Comparison of ENCODE assay signal across 34 cellular contexts in genomic region chr4:189059996-189060570, GRCh38.
DNase-seq lines count a peak whose midpoint lies in the region; ATAC-seq, FAIRE-seq and TF ChIP-seq lines count a peak whose summit lies in the region.
"Had no signal": no experiment of that assay in that cellular context is flagged by ENCODE, and none has a peak within 500 bp of the region (broad histone marks: within the 10 kb centered on the region; RNA-seq: fewer than 3 reads in every experiment).

No MANE protein-coding gene starts in this region.

- peak overlapping the region; percentile 84; the same call in 1 of the 2 replicates for H3K18ac ChIP-seq in H1 (ENCODE audit: extremely low read depth, low read length)

- no peak overlapping the region for H3K14ac ChIP-seq in H1 (ENCODE audit: insufficient read length)

- TF ChIP-seq EP300 in H1 (IDR thresholded peaks at IDR 0.05; ENCODE audit: borderline replicate concordance in 1 of 2, low read depth in 2 of 2, low read length in 2 of 2) = no peak

- TF ChIP-seq CTCF in H1 (IDR thresholded peaks at IDR 0.05; ENCODE audit: control extremely low read depth in 1 of 3, insufficient read depth in 1 of 3, low read depth in 1 of 3, low read length in 3 of 3) = no peak
- TF ChIP-seq CTCF in neural progenitor cell (IDR thresholded peaks at IDR 0.05) = no peak
- no peak for TF ChIP-seq CTCF in CD8-positive, alpha-beta T cell (IDR thresholded peaks at IDR 0.05)

- peaks cover 7% of the 10 kb centered on the region for H3K9me3 Mint-ChIP-seq in neural progenitor cell
- H3K9me3 Mint-ChIP-seq in CD8-positive, alpha-beta T cell = peaks cover 17% of the 10 kb centered on the region

- WGBS in H1 (ENCODE audit: extremely low coverage in 1 of 2, insufficient coverage in 1 of 2, insufficient read length in 1 of 2, insufficient replicate concordance in 2 of 2, low coverage in 1 of 2, low lambda C conversion rate in 2 of 2, missing lambda C conversion rate in 1 of 2), 2 experiments = 30% methylated on average over 3 of the region's 3 CpGs; no CpG with 5 or more reads in 1 of the 2 experiments

- H3K56ac ChIP-seq in H1 (replicated peaks; ENCODE audit: insufficient read length, low read depth, low read length) = no peak overlapping the region

- DNase-seq in H1 (ENCODE audit: low read depth in 1 of 2, low spot score in 2 of 2) (no peak), neural progenitor cell (ENCODE audit: low spot score) (no peak), NCI-H226 (no peak)
- no peak for DNase-seq in CD8-positive, alpha-beta T cell
- DNase-seq: activated CD4-positive, alpha-beta T cell treated with anti-CD3 and anti-CD28 coated beads, Interleukin-2, amount 10 ng/mL, durations not matched to agents 24 days and 14 days; activated CD8-positive, alpha-beta memory T cell treated with anti-CD3 and anti-CD28 coated beads for 24 hours; activated naive CD4-positive, alpha-beta T cell treated with anti-CD3 and anti-CD28 coated beads, Interleukin-2, amount 50 U/mL, for 16 hours; activated T-cell treated with anti-CD3 and anti-CD28 coated beads for 4 hours; amniotic stem cell; brain microvascular endothelial cell; DMS79 treated with DMSO at 0.1 percent for 48 hours; dorsolateral prefrontal cortex; GF-D8; KG1; left colon; mammary epithelial cell; NCI-H2081 treated with DMSO at 0.1 percent for 48 hours; NCI-H446 treated with DMSO at 0.1 percent for 48 hours; NCI-H82; ovary; SJCRH30; stimulated activated naive CD8-positive, alpha-beta T cell treated with anti-CD3 and anti-CD28 coated beads, Interleukin-15, Interleukin-2, amounts not matched to agents 100 U/mL and 50 U/mL, for 24 hours had no signal

- FAIRE-seq in H1 (lab: Jason Lieb, UNC) = peak; percentile 73
- FAIRE-seq: endometrium, GM19239 had no signal

- no peak overlapping the region for H4K8ac ChIP-seq in H1 (ENCODE audit: extremely low read depth, insufficient read depth, low read length)

- H3K9ac ChIP-seq in BLaER1 (no peak overlapping the region), HUES48 (ENCODE audit: low read depth, low read length) (no peak overlapping the region), H1 (replicated peaks in 1 of 4; ENCODE audit: extremely low read depth in 1 of 4, low read depth in 3 of 4, low read length in 3 of 4) (no peak overlapping the region; a peak in 1 of 7 replicates), neural progenitor cell (no peak overlapping the region)

- H2BK15ac ChIP-seq in H1 (ENCODE audit: low read length) = no peak overlapping the region

- no peaks in the 10 kb centered on the region for H4K20me1 ChIP-seq in BLaER1
- H4K20me1 ChIP-seq in H1 (replicated peaks in 1 of 2; ENCODE audit: control insufficient read depth in 1 of 2, insufficient read depth in 2 of 2, low read length in 2 of 2) = no peaks in the 10 kb centered on the region
- H4K20me1 ChIP-seq in neural progenitor cell (ENCODE audit: low read depth) = no peaks in the 10 kb centered on the region

- peak overlapping the region; percentile 40 for H3K4ac ChIP-seq in H1 (replicated peaks; ENCODE audit: insufficient read length, low read depth, low read length)

- no peak overlapping the region for H3K27ac ChIP-seq in BLaER1
- peak overlapping the region; percentile 73 for H3K27ac ChIP-seq in HUES48 (ENCODE audit: low read depth, low read length)
- H3K27ac ChIP-seq in H1 (ENCODE audit: low read depth, low read length) = peak overlapping the region; percentile 66
- H3K27ac ChIP-seq in neural progenitor cell = no peak overlapping the region
- no peak overlapping the region for H3K27ac ChIP-seq in CD8-positive, alpha-beta T cell (ENCODE audit: low read depth, low read length)
- H3K27ac ChIP-seq: brain microvascular endothelial cell, C4-2B, dorsolateral prefrontal cortex, esophagus muscularis mucosa, hepatocyte, ovary, SJCRH30, vagina had no signal

- no peaks in the 10 kb centered on the region for H3K27me3 Mint-ChIP-seq in neural progenitor cell (ENCODE audit: insufficient read depth, low read depth)
- H3K27me3 Mint-ChIP-seq in CD8-positive, alpha-beta T cell (ENCODE audit: low read depth) = no peaks in the 10 kb centered on the region
- H3K27me3 Mint-ChIP-seq: activated CD4-positive, alpha-beta T cell treated with anti-CD3 and anti-CD28 coated beads, Interleukin-2, amount 10 ng/mL, durations not matched to agents 24 days and 14 days had no signal

- H2AFZ ChIP-seq in H1 (ENCODE audit: low read length) = no peak overlapping the region
- peak overlapping the region; percentile 31 for H2AFZ ChIP-seq in neural progenitor cell (replicated peaks)
- H2AFZ ChIP-seq: hepatocyte had no signal

- H3K4me1 ChIP-seq in BLaER1 (peaks cover 17% of the 10 kb centered on the region), HUES48 (ENCODE audit: control insufficient read depth, insufficient read depth, low read length) (peaks cover 31% of the 10 kb centered on the region), H1 (replicated peaks in 1 of 4; ENCODE audit: control insufficient read depth in 3 of 4, insufficient read depth in 4 of 4, low read length in 3 of 4) (peaks cover 10 to 17% (median 13%) of the 10 kb centered on the region in 4 experiments), neural progenitor cell (no peaks in the 10 kb centered on the region)
- no peaks in the 10 kb centered on the region for H3K4me1 ChIP-seq in CD8-positive, alpha-beta T cell (ENCODE audit: insufficient read depth, low read length)
- H3K4me1 ChIP-seq: esophagus muscularis mucosa, SJCRH30, vagina had no signal

- H3K27me3 ChIP-seq in BLaER1 (no peaks in the 10 kb centered on the region), HUES48 (ENCODE audit: control insufficient read depth, insufficient read depth, low read length) (no peaks in the 10 kb centered on the region), H1 (replicated peaks in 1 of 4; ENCODE audit: control insufficient read depth in 3 of 4, extremely low read depth in 1 of 4, insufficient read depth in 3 of 4, low read length in 3 of 4) (no peaks in the 10 kb centered on the region), neural progenitor cell (no peaks in the 10 kb centered on the region)
- H3K27me3 ChIP-seq in CD8-positive, alpha-beta T cell (ENCODE audit: insufficient read depth, low read length) = no peaks in the 10 kb centered on the region
- H3K27me3 ChIP-seq: brain microvascular endothelial cell, esophagus muscularis mucosa, hepatocyte, ovary, SJCRH30, vagina had no signal

- H3K79me2 ChIP-seq in H1 (ENCODE audit: control insufficient read depth in 1 of 2, insufficient read depth in 2 of 2, low read length in 2 of 2) = no peaks in the 10 kb centered on the region
- H3K79me2 ChIP-seq in neural progenitor cell (ENCODE audit: low read depth) = no peaks in the 10 kb centered on the region
- H3K79me2 ChIP-seq: hepatocyte had no signal

- no peak overlapping the region for H3K4me3 Mint-ChIP-seq in neural progenitor cell
- no peak overlapping the region for H3K4me3 Mint-ChIP-seq in CD8-positive, alpha-beta T cell
- H3K4me3 Mint-ChIP-seq: activated CD4-positive, alpha-beta T cell treated with anti-CD3 and anti-CD28 coated beads, Interleukin-2, amount 10 ng/mL, durations not matched to agents 24 days and 14 days had no signal

- peak overlapping the region; percentile 98 for H2BK120ac ChIP-seq in H1 (replicated peaks; ENCODE audit: low read depth, low read length)

- ATAC-seq in CD8-positive, alpha-beta T cell = no peak
- ATAC-seq in HG02840 (IDR thresholded peaks at IDR 0.05; ENCODE audit: low FRiP score, unreplicated experiment) (no peak), GM18517 (IDR thresholded peaks at IDR 0.05; ENCODE audit: unreplicated experiment) (no peak)
- ATAC-seq: left colon; stimulated activated naive CD8-positive, alpha-beta T cell treated with anti-CD3 and anti-CD28 coated beads, Interleukin-15, Interleukin-2, amounts not matched to agents 100 U/mL and 50 U/mL, for 24 hours had no signal

- peak overlapping the region; percentile 95 for H2BK20ac ChIP-seq in H1 (ENCODE audit: low read length)

- POLR2A ChIA-PET in H1 (lab: Charles Lee; ENCODE audit: partially characterized antibody) = interaction anchor here (1.2 kb wide), 1 partner anchor 13 kb away, joined by 8 read pairs; no protein-coding TSS in a partner anchor
- POLR2A ChIA-PET in CD8-positive, alpha-beta T cell (lab: Charles Lee) = no interaction called here

- peak overlapping the region; percentile 94 for H2BK5ac ChIP-seq in H1 (ENCODE audit: low read depth, low read length)

- peak overlapping the region; percentile 29; the same call in 1 of the 2 replicates for H2AK5ac ChIP-seq in H1 (ENCODE audit: low read depth, low read length)

- intact Hi-C loops in CD8-positive, alpha-beta T cell (cut with DNase I, micrococcal nuclease) = no loop called here

- no peak overlapping the region for H3K4me3 ChIP-seq in BLaER1
- H3K4me3 ChIP-seq in HUES48 (ENCODE audit: low read depth, low read length) = no peak overlapping the region
- H3K4me3 ChIP-seq in H1 (ENCODE audit: extremely low read depth in 1 of 4, insufficient read depth in 2 of 4, low read depth in 3 of 4, low read length in 4 of 4) = no peak overlapping the region
- H3K4me3 ChIP-seq in neural progenitor cell = no peak overlapping the region
- no peak overlapping the region for H3K4me3 ChIP-seq in CD8-positive, alpha-beta T cell (ENCODE audit: low read depth, low read length)
- H3K4me3 ChIP-seq: dorsolateral prefrontal cortex, esophagus muscularis mucosa, hepatocyte, ovary, SJCRH30, smooth muscle cell, vagina had no signal

- H3K36me3 Mint-ChIP-seq in neural progenitor cell = no peaks in the 10 kb centered on the region
- no peaks in the 10 kb centered on the region for H3K36me3 Mint-ChIP-seq in CD8-positive, alpha-beta T cell

- TF ChIP-seq RAD21 in H1 (IDR thresholded peaks at IDR 0.05 in 1 of 2, conservative IDR thresholded peaks at IDR 0.05 in 1 of 2; ENCODE audit: low read depth in 2 of 2, low read length in 2 of 2) = no peak

- H3K79me1 ChIP-seq in H1 (ENCODE audit: low read depth, low read length) = no peaks in the 10 kb centered on the region

- H3K9me3 ChIP-seq in BLaER1 (peaks cover 22% of the 10 kb centered on the region), HUES48 (ENCODE audit: control insufficient read depth, insufficient read depth, low read length) (peaks cover 4% of the 10 kb centered on the region; the same call in 1 of the 2 replicates), H1 (ENCODE audit: insufficient read depth in 2 of 2, low read depth in 1 of 2, low read length in 1 of 2) (peaks cover 0 to 5% of the 10 kb centered on the region in 2 experiments; a peak in 1 of 4 replicates), neural progenitor cell (ENCODE audit: low read depth) (peaks cover 15% of the 10 kb centered on the region)
- H3K9me3 ChIP-seq in CD8-positive, alpha-beta T cell (ENCODE audit: low read length) = no peaks in the 10 kb centered on the region
- H3K9me3 ChIP-seq: ovary, SJCRH30, vagina had no signal

- CTCF ChIA-PET in H1 (lab: Charles Lee; ENCODE audit: partially characterized antibody) = interaction anchor here (0.8 to 3.5 kb wide), 7 partner anchors 10 to 845 kb away, joined by 3 to 25 read pairs (median 4); no protein-coding TSS in a partner anchor
- CTCF ChIA-PET in CD8-positive, alpha-beta T cell (lab: Charles Lee) = no interaction called here

- H3K4me1 Mint-ChIP-seq in neural progenitor cell = no peaks in the 10 kb centered on the region
- H3K4me1 Mint-ChIP-seq in CD8-positive, alpha-beta T cell (ENCODE audit: low read depth) = no peaks in the 10 kb centered on the region
- H3K4me1 Mint-ChIP-seq: activated CD4-positive, alpha-beta T cell treated with anti-CD3 and anti-CD28 coated beads, Interleukin-2, amount 10 ng/mL, durations not matched to agents 24 days and 14 days had no signal

- H4K5ac ChIP-seq in H1 (ENCODE audit: insufficient read length, low read depth, low read length) = peak overlapping the region; percentile 46

- H4K91ac ChIP-seq in H1 (replicated peaks; ENCODE audit: insufficient read length, low read length) = peak overlapping the region; percentile 94

- no peaks in the 10 kb centered on the region for H3K23me2 ChIP-seq in H1 (ENCODE audit: low read depth, low read length)

- H3F3A ChIP-seq in neural progenitor cell (ENCODE audit: low read depth) = peaks cover 3% of the 10 kb centered on the region

- TF ChIP-seq POLR2A in H1 (IDR thresholded peaks at IDR 0.05; ENCODE audit: control extremely low read depth in 1 of 2, low read depth in 2 of 2, low read length in 2 of 2) = no peak

- H3K27ac Mint-ChIP-seq in neural progenitor cell = no peak overlapping the region
- no peak overlapping the region for H3K27ac Mint-ChIP-seq in CD8-positive, alpha-beta T cell
- H3K27ac Mint-ChIP-seq: activated CD4-positive, alpha-beta T cell treated with anti-CD3 and anti-CD28 coated beads, Interleukin-2, amount 10 ng/mL, durations not matched to agents 24 days and 14 days; activated T-helper 2 cell treated with anti-CD3 and anti-CD28 coated beads, Interferon-gamma antibody, Interleukin-2, Interleukin-4, amounts not matched to agents 10 μg/mL and 5 μg/mL and 100 μg/mL, durations not matched to agents 14 hours and 24 hours and 36 hours had no signal

- H3K36me3 ChIP-seq in BLaER1 (no peaks in the 10 kb centered on the region; the same call in 1 of the 2 replicates), HUES48 (ENCODE audit: control insufficient read depth, insufficient read depth, low read length) (no peaks in the 10 kb centered on the region), H1 (ENCODE audit: control insufficient read depth in 2 of 4, insufficient read depth in 4 of 4, low read length in 3 of 4) (peaks cover 0 to 5% (median 0%) of the 10 kb centered on the region in 4 experiments; a peak in 1 of 8 replicates), neural progenitor cell (no peaks in the 10 kb centered on the region)
- no peaks in the 10 kb centered on the region for H3K36me3 ChIP-seq in CD8-positive, alpha-beta T cell (ENCODE audit: insufficient read depth, low read length)
- H3K36me3 ChIP-seq: brain microvascular endothelial cell, esophagus muscularis mucosa, ovary, SJCRH30, vagina had no signal

- peak overlapping the region; percentile 43 for H3K4me2 ChIP-seq in BLaER1
- H3K4me2 ChIP-seq in H1 (ENCODE audit: insufficient read depth in 1 of 2, low read depth in 2 of 2, low read length in 2 of 2) = peak overlapping the region; percentile 32 to 35; a peak in 3 of 4 replicates
- H3K4me2 ChIP-seq in neural progenitor cell = no peak overlapping the region
- H3K4me2 ChIP-seq: hepatocyte, smooth muscle cell had no signal

- peak overlapping the region; percentile 93 for H2BK12ac ChIP-seq in H1 (ENCODE audit: low read depth, low read length)

- H3K23ac ChIP-seq in H1 (ENCODE audit: insufficient read length) = no peak overlapping the region

Comparison
In these comparisons a context has a peak if more than half of its experiments do, and no peak if none do; other contexts are left out.
1. H3K27ac ChIP-seq: peak in HUES48 (single experiment) and H1 (single experiment); none in BLaER1 (single experiment), neural progenitor cell (single experiment) and CD8-positive, alpha-beta T cell (single experiment).